ENCODE assay signal across 21 cellular contexts in the genomic region with DNA sequence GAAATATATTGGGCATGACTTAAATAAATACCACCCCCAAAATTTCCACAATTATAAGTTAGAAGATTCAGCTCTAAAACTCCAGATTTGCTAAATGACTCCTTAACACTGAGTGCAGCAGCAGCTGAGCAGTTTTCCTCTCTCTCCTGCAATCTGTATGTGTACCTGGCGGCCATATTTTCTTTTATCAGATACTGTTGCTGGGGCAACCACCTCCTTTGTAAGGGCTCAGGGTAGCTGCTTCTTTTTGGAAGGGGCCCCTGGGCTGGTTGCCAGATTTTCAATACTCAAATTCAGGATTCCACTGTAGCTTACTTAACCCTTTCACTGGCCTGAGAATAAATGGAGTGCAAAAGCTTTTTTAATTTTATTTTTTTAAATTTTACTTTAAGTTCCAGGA.
DNase-seq lines count a peak whose midpoint lies in the region; ATAC-seq and TF ChIP-seq lines count a peak whose summit lies in the region.
"Had no signal": no experiment of that assay in that cellular context is flagged by ENCODE, and none has a peak within 500 bp of the region (broad histone marks: within the 10 kb centered on the region; RNA-seq: fewer than 3 reads in every experiment).

No MANE protein-coding gene starts in this region.

- H3K4me1 ChIP-seq in A673 (ENCODE audit: insufficient read depth, low read length, poor library complexity, severe bottlenecking) (no peaks in the 10 kb centered on the region), lower lobe of right lung (no peaks in the 10 kb centered on the region)
- H3K4me1 ChIP-seq: BLaER1 treated with 17β-estradiol and CSF1 and Interleukin-3, amounts not matched to agents 10 nM and 100 nM had no signal

- POLR2A ChIA-PET in A673 (lab: Charles Lee; ENCODE audit: low non-redundant PET): no interaction called here

- H3K36me3 ChIP-seq in A673 (ENCODE audit: insufficient read depth, low read length, poor library complexity, severe bottlenecking) (no peaks in the 10 kb centered on the region), lower lobe of right lung (no peaks in the 10 kb centered on the region)
- H3K36me3 ChIP-seq: BLaER1 treated with 17β-estradiol and CSF1 and Interleukin-3, amounts not matched to agents 10 nM and 100 nM had no signal

- no peak overlapping the region for H3K27ac ChIP-seq in A673 (ENCODE audit: low read depth, low read length, poor library complexity, severe bottlenecking)
- H3K27ac ChIP-seq in lower lobe of right lung: no peak overlapping the region
- H3K27ac ChIP-seq: BLaER1 treated with 17β-estradiol and CSF1 and Interleukin-3, amounts not matched to agents 10 nM and 100 nM had no signal

- ATAC-seq in GM21360 (IDR thresholded peaks at IDR 0.05; ENCODE audit: unreplicated experiment): no peak
- ATAC-seq in lower lobe of right lung: no peak
- no peak for ATAC-seq in HG03521 (IDR thresholded peaks at IDR 0.05; ENCODE audit: unreplicated experiment)
- ATAC-seq: activated CD8-positive, alpha-beta T cell treated with anti-CD3 and anti-CD28 coated beads for 36 hours had no signal

- BruUV-seq in A673 (replicated peaks; lab: Mats Ljungman, UMichigan): no TSS peak

- H3K9me3 ChIP-seq in A673 (ENCODE audit: low read depth, low read length, poor library complexity, severe bottlenecking): no peaks in the 10 kb centered on the region
- no peaks in the 10 kb centered on the region for H3K9me3 ChIP-seq in lower lobe of right lung
- H3K9me3 ChIP-seq: BLaER1 treated with 17β-estradiol and CSF1 and Interleukin-3, amounts not matched to agents 10 nM and 100 nM; SK-N-SH had no signal

- CTCF ChIA-PET in A673 (lab: Charles Lee): no interaction called here

- H3K27me3 ChIP-seq in A673 (replicated peaks; ENCODE audit: insufficient read depth, low read depth, low read length, poor library complexity): no peaks in the 10 kb centered on the region
- no peaks in the 10 kb centered on the region for H3K27me3 ChIP-seq in lower lobe of right lung (ENCODE audit: low read depth)
- H3K27me3 ChIP-seq: BLaER1 treated with 17β-estradiol and CSF1 and Interleukin-3, amounts not matched to agents 10 nM and 100 nM; dorsolateral prefrontal cortex had no signal

- TF ChIP-seq CTCF in A673 (conservative IDR thresholded peaks at IDR 0.05; ENCODE audit: low read depth, low read length) (no peak), lower lobe of right lung (IDR thresholded peaks at IDR 0.05) (no peak)

- DNase-seq in A673 (ENCODE audit: low spot score) (peak; percentile 55), NCI-H1417 (lab: John Stamatoyannopoulos, UW) (peak in 2 of 3 experiments; percentile 67 to 91), NCI-H446 (lab: John Stamatoyannopoulos, UW) (peak; percentile 37 to 75), ecto neural progenitor cell (ENCODE audit: low spot score) (peak; percentile 56), A172 (ENCODE audit: low spot score) (no peak), lower lobe of right lung (no peak)
- DNase-seq: activated B cell treated with CpG ODN at 0.5 μM for 24 hours; activated CD8-positive, alpha-beta T cell treated with anti-CD3 and anti-CD28 coated beads for 36 hours; activated naive CD4-positive, alpha-beta T cell; dorsolateral prefrontal cortex; erythroblast; foreskin melanocyte; GDM1; islet precursor cell; NCI-H187; retina; SK-N-SH had no signal

- no peak overlapping the region for H3K4me3 ChIP-seq in A673 (ENCODE audit: low read depth, low read length, poor library complexity, severe bottlenecking)
- no peak overlapping the region for H3K4me3 ChIP-seq in lower lobe of right lung
- H3K4me3 ChIP-seq: BLaER1 treated with 17β-estradiol and CSF1 and Interleukin-3, amounts not matched to agents 10 nM and 100 nM; dorsolateral prefrontal cortex; lung had no signal

- intact Hi-C loops in A673 (cut with micrococcal nuclease; ENCODE audit: unreplicated experiment): no loop called here
- intact Hi-C loops in lower lobe of right lung (cut with DNase I): no loop called here

Comparison
In these comparisons a context has a peak if more than half of its experiments do, and no peak if none do; other contexts are left out.
1. DNase-seq: peak in A673 (single experiment), NCI-H1417 (2 of 3), NCI-H446 (2 of 2) and ecto neural progenitor cell (single experiment); none in A172 (single experiment) and lower lobe of right lung (single experiment).